ENCODE assay signal across 9 cellular contexts in the genomic region with DNA sequence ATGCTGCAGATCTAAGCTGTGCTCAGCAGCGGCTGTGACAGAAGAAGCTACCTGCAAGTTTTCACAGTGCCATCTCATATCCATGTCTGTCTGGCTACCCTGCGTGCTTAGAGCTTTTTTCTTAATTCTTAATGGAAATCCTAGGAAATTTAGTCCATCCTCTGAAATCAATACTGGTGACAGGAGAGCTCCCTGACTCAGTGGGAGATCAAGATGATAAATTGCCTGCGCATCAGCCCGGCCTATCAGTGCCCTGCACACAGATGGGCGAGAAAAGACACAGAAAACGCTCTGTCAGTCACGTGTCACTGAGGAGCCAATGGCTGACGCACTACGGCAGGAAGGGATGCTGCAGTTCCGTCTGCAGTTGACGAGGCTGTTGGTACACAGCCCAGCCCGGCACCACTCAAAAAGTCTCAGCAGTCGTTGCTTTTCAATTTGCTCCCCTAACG.
A peak's percentile ranks its signal among the peaks of the same experiment; 100 is the strongest.
DNase-seq lines count a peak whose midpoint lies in the region; ATAC-seq and TF ChIP-seq lines count a peak whose summit lies in the region.
"Had no signal": no experiment of that assay in that cellular context is flagged by ENCODE, and none has a peak within 500 bp of the region (broad histone marks: within the 10 kb centered on the region; RNA-seq: fewer than 3 reads in every experiment).

No MANE protein-coding gene starts in this region.

- H2AK9ac ChIP-seq in IMR-90 (replicated peaks; ENCODE audit: low read depth, low read length, poor library complexity), result no peak overlapping the region

- no peak for TF ChIP-seq RAD21 in IMR-90 (IDR thresholded peaks at IDR 0.05; ENCODE audit: low read length)

- no peaks in the 10 kb centered on the region for H3K4me1 ChIP-seq in IMR-90 (ENCODE audit: control insufficient read depth, insufficient read depth, low read length)
- peaks cover 0 to 6% (median 0%) of the 10 kb centered on the region in 4 donors for H3K4me1 ChIP-seq in sigmoid colon

- H3K27me3 ChIP-seq in IMR-90 (ENCODE audit: control insufficient read depth, insufficient read depth, low read length) (no peaks in the 10 kb centered on the region), SU-DHL-6 (ENCODE audit: low read length) (no peaks in the 10 kb centered on the region), sigmoid colon (no peaks in the 10 kb centered on the region)

- no peak overlapping the region for H4K5ac ChIP-seq in IMR-90 (ENCODE audit: low read depth, low read length)

- intact Hi-C loops in IMR-90 (cut with micrococcal nuclease) (no loop called here), sigmoid colon (cut with DNase I) (no loop called here)

- H2AK5ac ChIP-seq in IMR-90 (ENCODE audit: low read depth, low read length), result no peak overlapping the region

- TF ChIP-seq CTCF in IMR-90 (conservative IDR thresholded peaks at IDR 0.05; ENCODE audit: low read depth, low read length) (no peak), SU-DHL-6 (IDR thresholded peaks at IDR 0.05; ENCODE audit: insufficient read depth, low read length, poor library complexity, severe bottlenecking) (no peak), sigmoid colon (IDR thresholded peaks at IDR 0.05) (no peak)

- ATAC-seq in GM21423 (IDR thresholded peaks at IDR 0.05; ENCODE audit: unreplicated experiment), result peak; percentile 99
- ATAC-seq in IMR-90 (ENCODE audit: low read depth), result no peak; the same call in 1 of the 2 replicates

- no peak for TF ChIP-seq POLR2A in IMR-90 (IDR thresholded peaks at IDR 0.05; ENCODE audit: low read depth, low read length)
- TF ChIP-seq POLR2A in sigmoid colon (IDR thresholded peaks at IDR 0.05), result no peak

- H3K9me2 ChIP-seq in SU-DHL-6 (replicated peaks; ENCODE audit: insufficient read depth, low read length), result no peaks in the 10 kb centered on the region

- no peak overlapping the region for H3K4ac ChIP-seq in IMR-90 (ENCODE audit: low read depth, low read length)

- dilution Hi-C loops in IMR-90 (cut with HindIII; ENCODE audit: low sequenced_read_pairs, unreplicated experiment), result no loop called here

- no peak for TF ChIP-seq EP300 in sigmoid colon (IDR thresholded peaks at IDR 0.05)

- no CpG with 5 or more reads among the region's 14 CpGs for WGBS in IMR-90 (ENCODE audit: extremely low coverage in 2 of 2, insufficient read length in 1 of 2), 2 experiments
- WGBS in sigmoid colon, 2 donors, result 10 to 16% methylated on average over 14 of the region's 14 CpGs

- CTCF ChIA-PET in IMR-90 (lab: Yijun Ruan, JAX), result no interaction called here

- no peaks in the 10 kb centered on the region for H4K20me1 ChIP-seq in IMR-90 (ENCODE audit: insufficient read depth, low read length)
- no peaks in the 10 kb centered on the region for H4K20me1 ChIP-seq in SU-DHL-6 (ENCODE audit: low read depth, low read length)

- H2BK120ac ChIP-seq in IMR-90 (ENCODE audit: low read depth, low read length), result no peak overlapping the region

- no TSS peak for BruUV-seq in IMR-90 (replicated peaks; lab: Mats Ljungman, UMichigan)

- H3K4me2 ChIP-seq in IMR-90 (ENCODE audit: low read depth, low read length) (no peak overlapping the region), SU-DHL-6 (ENCODE audit: low read depth, low read length, poor library complexity, severe bottlenecking) (peak overlapping the region; percentile 18)

- DNase-seq in C1 segment of cervical spinal cord (lab: John Stamatoyannopoulos, UW), result peak; percentile 13 to 97 (median 84)
- no peak for DNase-seq in IMR-90
- peak; percentile 6 for DNase-seq in amniotic epithelial cell (ENCODE audit: low read depth)
- DNase-seq in iPS DF 19.7 (ENCODE audit: low read depth, low spot score), result peak; percentile 69
- peak; percentile 71 for DNase-seq in sigmoid colon
- DNase-seq in NCI-H1048 (lab: John Stamatoyannopoulos, UW), result no peak

- no peak overlapping the region for H2BK15ac ChIP-seq in IMR-90 (ENCODE audit: low read depth, low read length)

- H3K36me3 ChIP-seq in IMR-90 (ENCODE audit: control insufficient read depth, insufficient read depth, low read length), result no peaks in the 10 kb centered on the region
- H3K36me3 ChIP-seq in SU-DHL-6 (ENCODE audit: low read length), result no peaks in the 10 kb centered on the region
- no peaks in the 10 kb centered on the region for H3K36me3 ChIP-seq in sigmoid colon

- in situ Hi-C loops in IMR-90 (cut with MboI; ENCODE audit: low sequenced_read_pairs), result no loop called here

- no peak overlapping the region for H3K18ac ChIP-seq in IMR-90 (ENCODE audit: low read depth, low read length)

- H3K79me1 ChIP-seq in IMR-90 (ENCODE audit: low read depth in 1 of 2, low read length in 2 of 2), result no peaks in the 10 kb centered on the region

- POLR2A ChIA-PET in IMR-90 (lab: Charles Lee; ENCODE audit: unreplicated experiment), result no interaction called here

- H2AFZ ChIP-seq in IMR-90 (replicated peaks; ENCODE audit: low read length, poor library complexity), result no peak overlapping the region
- no peak overlapping the region for H2AFZ ChIP-seq in SU-DHL-6 (ENCODE audit: low read depth, low read length, severe bottlenecking)

- no peak overlapping the region for H4K91ac ChIP-seq in IMR-90 (ENCODE audit: insufficient read depth, low read depth, low read length)

- H3K9me3 ChIP-seq in IMR-90 (ENCODE audit: control insufficient read depth, insufficient read depth, low read length), result peaks cover 9% of the 10 kb centered on the region; the same call in 1 of the 2 replicates
- no peaks in the 10 kb centered on the region for H3K9me3 ChIP-seq in SU-DHL-6 (ENCODE audit: insufficient read depth, low read length)
- H3K9me3 ChIP-seq in sigmoid colon, result no peaks in the 10 kb centered on the region

- H3K23ac ChIP-seq in IMR-90 (ENCODE audit: low read depth, low read length), result no peak overlapping the region

- no peak overlapping the region for H3K14ac ChIP-seq in IMR-90 (replicated peaks; ENCODE audit: low read depth, low read length)

- H3K27ac ChIP-seq in IMR-90 (ENCODE audit: insufficient read depth, low read length) (no peak overlapping the region), SU-DHL-6 (ENCODE audit: low read depth, low read length) (no peak overlapping the region), sigmoid colon (peak overlapping the region in 1 of 4 donors; percentile 33)
- H3K27ac ChIP-seq: skin epidermis had no signal

- no peak overlapping the region for H2BK20ac ChIP-seq in IMR-90 (ENCODE audit: low read depth, low read length)

- H4K8ac ChIP-seq in IMR-90 (ENCODE audit: low read depth in 2 of 2, low read length in 2 of 2), result no peak overlapping the region

- H3K4me3 ChIP-seq in IMR-90 (ENCODE audit: insufficient read depth, low read depth, low read length) (no peak overlapping the region), SU-DHL-6 (ENCODE audit: insufficient read depth, low read length, poor library complexity, severe bottlenecking) (no peak overlapping the region), sigmoid colon (peak overlapping the region; percentile 4 to 43 (median 36))

- H2BK5ac ChIP-seq in IMR-90 (ENCODE audit: low read depth, low read length, poor library complexity, severe bottlenecking), result no peak overlapping the region

- no peak overlapping the region for H3K56ac ChIP-seq in IMR-90 (ENCODE audit: extremely low read depth, insufficient read depth, low read length)

- H3F3A ChIP-seq in SU-DHL-6 (ENCODE audit: insufficient read depth), result no peaks in the 10 kb centered on the region

- H3K9me1 ChIP-seq in IMR-90 (ENCODE audit: insufficient read depth, low read length), result no peaks in the 10 kb centered on the region

- no peaks in the 10 kb centered on the region for H3K79me2 ChIP-seq in SU-DHL-6 (ENCODE audit: insufficient read depth, low read length)

- H3K9ac ChIP-seq in IMR-90 (ENCODE audit: low read depth, low read length) (no peak overlapping the region), SU-DHL-6 (ENCODE audit: low read length) (no peak overlapping the region)

TF ChIP-seq in IMR-90, 13 proteins besides CTCF, POLR2A, EP300 and RAD21:
- no peak for TF ChIP-seq NFE2L2 (IDR thresholded peaks at IDR 0.05; ENCODE audit: low read depth, low read length)
- no peak for TF ChIP-seq MAZ (IDR thresholded peaks at IDR 0.05; ENCODE audit: borderline replicate concordance, low read depth, low read length)
- TF ChIP-seq CHD1 (IDR thresholded peaks at IDR 0.05; ENCODE audit: low read depth, low read length), result no peak
- TF ChIP-seq RCOR1 (IDR thresholded peaks at IDR 0.05; ENCODE audit: insufficient replicate concordance, low read length), result no peak
- TF ChIP-seq, protein P1, sequence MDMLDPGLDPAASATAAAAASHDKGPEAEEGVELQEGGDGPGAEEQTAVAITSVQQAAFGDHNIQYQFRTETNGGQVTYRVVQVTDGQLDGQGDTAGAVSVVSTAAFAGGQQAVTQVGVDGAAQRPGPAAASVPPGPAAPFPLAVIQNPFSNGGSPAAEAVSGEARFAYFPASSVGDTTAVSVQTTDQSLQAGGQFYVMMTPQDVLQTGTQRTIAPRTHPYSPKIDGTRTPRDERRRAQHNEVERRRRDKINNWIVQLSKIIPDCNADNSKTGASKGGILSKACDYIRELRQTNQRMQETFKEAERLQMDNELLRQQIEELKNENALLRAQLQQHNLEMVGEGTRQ (IDR thresholded peaks at IDR 0.05; ENCODE audit: low read depth, low read length), result peak; percentile 59; the same call in 1 of the 2 replicates
- no peak for TF ChIP-seq RFX5 (IDR thresholded peaks at IDR 0.05; ENCODE audit: low read depth, low read length)
- TF ChIP-seq SMC3 (IDR thresholded peaks at IDR 0.05; ENCODE audit: low read depth, low read length), result no peak
- TF ChIP-seq CEBPB (IDR thresholded peaks at IDR 0.05; ENCODE audit: low read depth, low read length), result no peak
- TF ChIP-seq MAFK (IDR thresholded peaks at IDR 0.05; ENCODE audit: low read depth, low read length), result no peak

Comparison
In these comparisons a context has a peak if more than half of its experiments do, and no peak if none do; other contexts are left out.
1. DNase-seq: peak in C1 segment of cervical spinal cord (14 of 14), amniotic epithelial cell (single experiment), iPS DF 19.7 (single experiment) and sigmoid colon (single experiment); none in IMR-90 (single experiment) and NCI-H1048 (single experiment).
2. H3K4me3 ChIP-seq: peak in sigmoid colon (4 of 4); none in IMR-90 (single experiment) and SU-DHL-6 (single experiment).